ENCODE assay signal across 7 cellular contexts in the genomic region with DNA sequence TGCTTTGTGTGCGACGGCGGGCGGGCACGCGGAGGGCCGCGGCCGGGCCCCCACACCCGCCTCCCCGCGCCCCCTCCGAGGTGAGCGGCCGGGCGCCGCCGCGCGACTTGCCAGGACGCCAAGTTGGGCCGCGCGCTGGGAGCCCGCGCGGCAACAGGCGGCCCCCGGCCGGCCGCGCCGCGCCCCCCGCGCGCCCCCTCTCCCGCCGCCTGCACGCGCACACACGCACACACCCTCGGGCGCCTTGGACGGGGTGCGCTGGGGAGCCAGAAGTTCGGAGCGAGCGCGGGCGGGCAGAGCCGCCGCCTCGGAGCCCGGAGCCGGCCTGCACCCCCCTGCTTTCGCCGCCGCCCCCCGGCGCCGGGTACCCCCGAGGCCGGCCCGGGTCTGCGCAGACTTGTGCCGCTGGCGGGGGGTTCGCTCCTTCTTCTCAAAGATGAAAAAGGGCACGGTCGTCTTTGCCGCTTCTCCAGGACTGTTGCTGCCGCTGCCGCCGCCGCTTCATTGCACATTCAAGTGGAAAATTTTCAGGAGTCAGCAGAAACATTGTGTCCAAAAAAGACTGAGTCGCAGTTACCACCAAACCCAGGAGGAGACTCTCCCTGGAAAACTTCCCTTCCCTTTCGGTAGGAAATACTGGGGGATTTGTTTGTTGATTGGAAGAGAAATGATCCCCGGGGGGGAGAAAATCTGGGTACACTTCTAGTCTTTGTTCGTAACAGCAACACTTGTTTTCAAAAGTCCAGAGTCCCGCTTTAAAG. TPM values are rescaled to one million over a fixed set of nuclear protein-coding genes. Genes with fewer than 3 reads are reported as not detected.
DNase-seq lines count a peak whose midpoint lies in the region; ATAC-seq and TF ChIP-seq lines count a peak whose summit lies in the region.

No MANE protein-coding gene starts in this region.

- peak overlapping the region; percentile 86 to 99 for H3K27ac ChIP-seq in ascending aorta

- TF ChIP-seq POLR2A in GM18505 (IDR thresholded peaks at IDR 0.05; ENCODE audit: borderline replicate concordance, extremely low read depth, insufficient read depth, insufficient read length), result no peak

- DNase-seq in NCI-H1105 (lab: John Stamatoyannopoulos, UW) (peak; percentile 73), ascending aorta (ENCODE audit: low spot score in 2 of 2) (peak in 1 of 2 donors; percentile 75), hippocampal formation (lab: John Stamatoyannopoulos, UW) (peak; percentile 32 to 35), retina (peak; percentile 69), AML-193 (lab: John Stamatoyannopoulos, UW) (no peak)

- no peaks in the 10 kb centered on the region for H3K36me3 ChIP-seq in ascending aorta

- peak overlapping the region; percentile 85 to 97 for H3K4me3 ChIP-seq in ascending aorta

- no peaks in the 10 kb centered on the region for H3K9me3 ChIP-seq in ascending aorta

- ATAC-seq in GM18505 (IDR thresholded peaks at IDR 0.05; ENCODE audit: unreplicated experiment) (peak; percentile 7), HG02610 (IDR thresholded peaks at IDR 0.05; ENCODE audit: unreplicated experiment) (no peak)

- intact Hi-C loops in ascending aorta (cut with DNase I), result loop anchor here (1.0 to 5.0 kb wide), 6 partner anchors 18 to 343 kb away; a partner anchor contains a TSS

- TF ChIP-seq CTCF in ascending aorta (IDR thresholded peaks at IDR 0.05), result no peak

- no peaks in the 10 kb centered on the region for H3K27me3 ChIP-seq in ascending aorta

- H3K4me1 ChIP-seq in ascending aorta, result peaks cover 2 to 11% of the 10 kb centered on the region in 2 donors

RNA-seq across cellular contexts. Expression of a gene that starts 0.9 kb away (rescaled TPM):
- 112 TPM for total RNA-seq in ascending aorta

Comparison
In these comparisons a context has a peak if more than half of its experiments do, and no peak if none do; other contexts are left out.
1. DNase-seq: peak in NCI-H1105 (single experiment), hippocampal formation (2 of 2) and retina (single experiment); none in AML-193 (0 of 2).